1 cellular context compared by ENCODE assay signal in the genomic region with DNA sequence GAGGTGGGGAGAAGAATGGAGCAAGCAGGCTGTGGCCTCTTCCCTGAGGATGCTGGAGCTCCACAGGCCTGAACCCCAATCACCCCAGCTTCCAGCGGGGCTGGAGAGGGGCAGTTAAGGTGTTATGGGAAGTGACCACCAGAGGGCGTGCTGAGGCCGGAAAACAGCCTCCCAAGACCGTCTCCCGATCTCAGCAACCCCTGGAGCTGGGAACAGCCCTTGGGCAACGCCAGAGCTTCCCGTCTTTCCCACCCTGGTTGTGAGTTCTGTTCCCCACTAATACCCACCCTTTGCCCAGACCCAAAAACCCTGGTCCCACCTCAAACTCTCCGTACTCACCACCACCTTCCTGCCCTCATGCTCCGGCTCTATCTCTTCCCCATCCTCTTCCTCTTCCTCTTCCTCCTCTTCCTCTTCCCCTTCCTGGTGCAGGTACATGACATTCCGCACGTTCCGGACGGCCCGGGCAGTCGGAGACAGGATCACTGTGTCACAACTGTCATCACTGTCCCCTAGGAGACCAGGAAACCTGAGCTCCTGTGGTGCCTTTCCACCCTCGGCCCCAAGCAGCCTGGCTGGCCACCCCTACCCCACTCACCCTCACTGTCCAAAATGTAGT.
TF ChIP-seq lines count a peak whose summit lies in the region.

No MANE protein-coding gene starts in this region.

TF ChIP-seq in HepG2, 621 proteins besides CTCF, POLR2A, EP300 and RAD21 (continued from another document):
- TF ChIP-seq, protein P1, sequence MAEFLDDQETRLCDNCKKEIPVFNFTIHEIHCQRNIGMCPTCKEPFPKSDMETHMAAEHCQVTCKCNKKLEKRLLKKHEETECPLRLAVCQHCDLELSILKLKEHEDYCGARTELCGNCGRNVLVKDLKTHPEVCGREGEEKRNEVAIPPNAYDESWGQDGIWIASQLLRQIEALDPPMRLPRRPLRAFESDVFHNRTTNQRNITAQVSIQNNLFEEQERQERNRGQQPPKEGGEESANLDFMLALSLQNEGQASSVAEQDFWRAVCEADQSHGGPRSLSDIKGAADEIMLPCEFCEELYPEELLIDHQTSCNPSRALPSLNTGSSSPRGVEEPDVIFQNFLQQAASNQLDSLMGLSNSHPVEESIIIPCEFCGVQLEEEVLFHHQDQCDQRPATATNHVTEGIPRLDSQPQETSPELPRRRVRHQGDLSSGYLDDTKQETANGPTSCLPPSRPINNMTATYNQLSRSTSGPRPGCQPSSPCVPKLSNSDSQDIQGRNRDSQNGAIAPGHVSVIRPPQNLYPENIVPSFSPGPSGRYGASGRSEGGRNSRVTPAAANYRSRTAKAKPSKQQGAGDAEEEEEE (CRISPR knock-in tag; IDR thresholded peaks at IDR 0.05; ENCODE audit: borderline replicate concordance), result peak; percentile 52; the same call in 1 of the 2 replicates
- TF ChIP-seq MXI1 (IDR thresholded peaks at IDR 0.05; ENCODE audit: borderline replicate concordance, low read depth, low read length) (no peak), ZNF883 (CRISPR knock-in tag; IDR thresholded peaks at IDR 0.05; ENCODE audit: not compliant biosample characterization) (peak; percentile 47), ONECUT2 (CRISPR knock-in tag; IDR thresholded peaks at IDR 0.05) (no peak), FOXO4 (CRISPR knock-in tag; conservative IDR thresholded peaks at IDR 0.05) (no peak), HOXA7 (CRISPR knock-in tag; IDR thresholded peaks at IDR 0.05) (no peak), SMAD3 (CRISPR knock-in tag; IDR thresholded peaks at IDR 0.05) (0 out of 2 replicates have a peak, but pooled peaks have one; percentile 55), MXD4 (CRISPR knock-in tag; IDR thresholded peaks at IDR 0.05) (no peak), ISX (CRISPR knock-in tag; conservative IDR thresholded peaks at IDR 0.05) (no peak), FOXC1 (CRISPR knock-in tag; IDR thresholded peaks at IDR 0.05; ENCODE audit: borderline replicate concordance) (peak; percentile 77; the same call in 1 of the 2 replicates), PTBP1 (IDR thresholded peaks at IDR 0.05; ENCODE audit: low read depth, low read length, poor library complexity, severe bottlenecking) (no peak), ZNF710 (CRISPR knock-in tag; IDR thresholded peaks at IDR 0.05; ENCODE audit: borderline replicate concordance) (0 out of 2 replicates have a peak, but pooled peaks have one; percentile 25), KLF15 (CRISPR knock-in tag; IDR thresholded peaks at IDR 0.05; ENCODE audit: borderline replicate concordance) (no peak), JUND (CRISPR knock-in tag; IDR thresholded peaks at IDR 0.05) (no peak), ZNF224 (CRISPR knock-in tag; IDR thresholded peaks at IDR 0.05) (no peak), ZBTB38 (CRISPR knock-in tag; IDR thresholded peaks at IDR 0.05) (peak; percentile 56; the same call in 1 of the 2 replicates), ZNF138 (CRISPR knock-in tag; IDR thresholded peaks at IDR 0.05; ENCODE audit: low read depth) (no peak), LCORL (IDR thresholded peaks at IDR 0.05) (no peak), LCORL (CRISPR knock-in tag; IDR thresholded peaks at IDR 0.05) (peak; percentile 60; the same call in 1 of the 2 replicates), ZNF552 (CRISPR knock-in tag; IDR thresholded peaks at IDR 0.05; ENCODE audit: borderline replicate concordance) (no peak), MEF2D (CRISPR knock-in tag; IDR thresholded peaks at IDR 0.05) (no peak; the same call in 1 of the 2 replicates), LRRFIP1 (CRISPR knock-in tag; conservative IDR thresholded peaks at IDR 0.05) (no peak)
- TF ChIP-seq, protein P2, sequence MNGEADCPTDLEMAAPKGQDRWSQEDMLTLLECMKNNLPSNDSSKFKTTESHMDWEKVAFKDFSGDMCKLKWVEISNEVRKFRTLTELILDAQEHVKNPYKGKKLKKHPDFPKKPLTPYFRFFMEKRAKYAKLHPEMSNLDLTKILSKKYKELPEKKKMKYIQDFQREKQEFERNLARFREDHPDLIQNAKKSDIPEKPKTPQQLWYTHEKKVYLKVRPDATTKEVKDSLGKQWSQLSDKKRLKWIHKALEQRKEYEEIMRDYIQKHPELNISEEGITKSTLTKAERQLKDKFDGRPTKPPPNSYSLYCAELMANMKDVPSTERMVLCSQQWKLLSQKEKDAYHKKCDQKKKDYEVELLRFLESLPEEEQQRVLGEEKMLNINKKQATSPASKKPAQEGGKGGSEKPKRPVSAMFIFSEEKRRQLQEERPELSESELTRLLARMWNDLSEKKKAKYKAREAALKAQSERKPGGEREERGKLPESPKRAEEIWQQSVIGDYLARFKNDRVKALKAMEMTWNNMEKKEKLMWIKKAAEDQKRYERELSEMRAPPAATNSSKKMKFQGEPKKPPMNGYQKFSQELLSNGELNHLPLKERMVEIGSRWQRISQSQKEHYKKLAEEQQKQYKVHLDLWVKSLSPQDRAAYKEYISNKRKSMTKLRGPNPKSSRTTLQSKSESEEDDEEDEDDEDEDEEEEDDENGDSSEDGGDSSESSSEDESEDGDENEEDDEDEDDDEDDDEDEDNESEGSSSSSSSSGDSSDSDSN (CRISPR knock-in tag; IDR thresholded peaks at IDR 0.05), result peak; percentile 33; the same call in 1 of the 2 replicates
- TF ChIP-seq, protein P3, sequence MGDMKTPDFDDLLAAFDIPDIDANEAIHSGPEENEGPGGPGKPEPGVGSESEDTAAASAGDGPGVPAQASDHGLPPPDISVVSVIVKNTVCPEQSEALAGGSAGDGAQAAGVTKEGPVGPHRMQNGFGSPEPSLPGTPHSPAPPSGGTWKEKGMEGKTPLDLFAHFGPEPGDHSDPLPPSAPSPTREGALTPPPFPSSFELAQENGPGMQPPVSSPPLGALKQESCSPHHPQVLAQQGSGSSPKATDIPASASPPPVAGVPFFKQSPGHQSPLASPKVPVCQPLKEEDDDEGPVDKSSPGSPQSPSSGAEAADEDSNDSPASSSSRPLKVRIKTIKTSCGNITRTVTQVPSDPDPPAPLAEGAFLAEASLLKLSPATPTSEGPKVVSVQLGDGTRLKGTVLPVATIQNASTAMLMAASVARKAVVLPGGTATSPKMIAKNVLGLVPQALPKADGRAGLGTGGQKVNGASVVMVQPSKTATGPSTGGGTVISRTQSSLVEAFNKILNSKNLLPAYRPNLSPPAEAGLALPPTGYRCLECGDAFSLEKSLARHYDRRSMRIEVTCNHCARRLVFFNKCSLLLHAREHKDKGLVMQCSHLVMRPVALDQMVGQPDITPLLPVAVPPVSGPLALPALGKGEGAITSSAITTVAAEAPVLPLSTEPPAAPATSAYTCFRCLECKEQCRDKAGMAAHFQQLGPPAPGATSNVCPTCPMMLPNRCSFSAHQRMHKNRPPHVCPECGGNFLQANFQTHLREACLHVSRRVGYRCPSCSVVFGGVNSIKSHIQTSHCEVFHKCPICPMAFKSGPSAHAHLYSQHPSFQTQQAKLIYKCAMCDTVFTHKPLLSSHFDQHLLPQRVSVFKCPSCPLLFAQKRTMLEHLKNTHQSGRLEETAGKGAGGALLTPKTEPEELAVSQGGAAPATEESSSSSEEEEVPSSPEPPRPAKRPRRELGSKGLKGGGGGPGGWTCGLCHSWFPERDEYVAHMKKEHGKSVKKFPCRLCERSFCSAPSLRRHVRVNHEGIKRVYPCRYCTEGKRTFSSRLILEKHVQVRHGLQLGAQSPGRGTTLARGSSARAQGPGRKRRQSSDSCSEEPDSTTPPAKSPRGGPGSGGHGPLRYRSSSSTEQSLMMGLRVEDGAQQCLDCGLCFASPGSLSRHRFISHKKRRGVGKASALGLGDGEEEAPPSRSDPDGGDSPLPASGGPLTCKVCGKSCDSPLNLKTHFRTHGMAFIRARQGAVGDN (CRISPR knock-in tag; IDR thresholded peaks at IDR 0.05), result peak; percentile 56
- TF ChIP-seq, protein P4, sequence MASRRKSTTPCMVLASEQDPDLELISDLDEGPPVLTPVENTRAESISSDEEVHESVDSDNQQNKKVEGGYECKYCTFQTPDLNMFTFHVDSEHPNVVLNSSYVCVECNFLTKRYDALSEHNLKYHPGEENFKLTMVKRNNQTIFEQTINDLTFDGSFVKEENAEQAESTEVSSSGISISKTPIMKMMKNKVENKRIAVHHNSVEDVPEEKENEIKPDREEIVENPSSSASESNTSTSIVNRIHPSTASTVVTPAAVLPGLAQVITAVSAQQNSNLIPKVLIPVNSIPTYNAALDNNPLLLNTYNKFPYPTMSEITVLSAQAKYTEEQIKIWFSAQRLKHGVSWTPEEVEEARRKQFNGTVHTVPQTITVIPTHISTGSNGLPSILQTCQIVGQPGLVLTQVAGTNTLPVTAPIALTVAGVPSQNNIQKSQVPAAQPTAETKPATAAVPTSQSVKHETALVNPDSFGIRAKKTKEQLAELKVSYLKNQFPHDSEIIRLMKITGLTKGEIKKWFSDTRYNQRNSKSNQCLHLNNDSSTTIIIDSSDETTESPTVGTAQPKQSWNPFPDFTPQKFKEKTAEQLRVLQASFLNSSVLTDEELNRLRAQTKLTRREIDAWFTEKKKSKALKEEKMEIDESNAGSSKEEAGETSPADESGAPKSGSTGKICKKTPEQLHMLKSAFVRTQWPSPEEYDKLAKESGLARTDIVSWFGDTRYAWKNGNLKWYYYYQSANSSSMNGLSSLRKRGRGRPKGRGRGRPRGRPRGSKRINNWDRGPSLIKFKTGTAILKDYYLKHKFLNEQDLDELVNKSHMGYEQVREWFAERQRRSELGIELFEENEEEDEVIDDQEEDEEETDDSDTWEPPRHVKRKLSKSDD (CRISPR knock-in tag; IDR thresholded peaks at IDR 0.05; ENCODE audit: low read depth), result no peak
- TF ChIP-seq, protein P5, sequence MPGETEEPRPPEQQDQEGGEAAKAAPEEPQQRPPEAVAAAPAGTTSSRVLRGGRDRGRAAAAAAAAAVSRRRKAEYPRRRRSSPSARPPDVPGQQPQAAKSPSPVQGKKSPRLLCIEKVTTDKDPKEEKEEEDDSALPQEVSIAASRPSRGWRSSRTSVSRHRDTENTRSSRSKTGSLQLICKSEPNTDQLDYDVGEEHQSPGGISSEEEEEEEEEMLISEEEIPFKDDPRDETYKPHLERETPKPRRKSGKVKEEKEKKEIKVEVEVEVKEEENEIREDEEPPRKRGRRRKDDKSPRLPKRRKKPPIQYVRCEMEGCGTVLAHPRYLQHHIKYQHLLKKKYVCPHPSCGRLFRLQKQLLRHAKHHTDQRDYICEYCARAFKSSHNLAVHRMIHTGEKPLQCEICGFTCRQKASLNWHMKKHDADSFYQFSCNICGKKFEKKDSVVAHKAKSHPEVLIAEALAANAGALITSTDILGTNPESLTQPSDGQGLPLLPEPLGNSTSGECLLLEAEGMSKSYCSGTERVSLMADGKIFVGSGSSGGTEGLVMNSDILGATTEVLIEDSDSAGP (CRISPR knock-in tag; IDR thresholded peaks at IDR 0.05; ENCODE audit: borderline replicate concordance), result peak; percentile 73; the same call in 1 of the 2 replicates
TF ChIP-seq in HepG2: peak in this region for 46.
